In the genomic region with DNA sequence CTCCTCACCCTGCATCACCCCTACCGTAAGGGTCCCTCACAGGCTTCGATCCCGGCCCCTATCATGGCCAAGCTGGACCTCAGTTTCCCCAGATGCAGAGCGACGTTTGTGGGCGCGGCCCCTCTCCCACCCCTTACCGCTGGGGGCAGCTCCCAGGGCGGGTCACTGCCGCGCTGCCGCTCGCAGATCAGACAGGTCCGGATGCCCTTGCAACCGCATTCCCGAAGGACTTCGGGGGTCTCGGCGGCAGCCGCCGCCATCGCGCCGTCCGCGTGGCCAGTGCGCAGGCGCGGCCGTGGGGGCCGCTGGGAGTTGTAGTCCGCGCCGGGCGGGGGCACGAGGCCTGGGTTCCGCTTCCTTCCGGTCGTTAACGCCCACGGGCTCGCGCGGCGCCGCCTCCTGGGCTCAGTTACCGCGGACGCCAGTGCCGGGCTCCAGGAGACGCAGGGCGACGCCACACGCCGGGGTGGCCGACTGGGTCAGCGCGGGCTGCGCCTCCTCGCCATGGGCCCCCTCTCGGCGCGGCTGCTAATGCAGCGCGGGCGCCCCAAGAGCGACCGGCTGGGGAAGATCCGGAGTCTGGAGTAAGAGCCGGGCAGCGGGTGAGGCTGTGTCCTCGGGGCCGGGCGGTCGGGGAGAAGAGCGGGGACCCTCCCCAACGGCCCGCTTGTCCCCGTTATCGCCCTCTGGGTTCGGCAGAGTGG, we compare ENCODE assay signal across 8 cellular contexts. TPM values are rescaled to one million over a fixed set of nuclear protein-coding genes. Genes with fewer than 3 reads are reported as not detected.
DNase-seq lines count a peak whose midpoint lies in the region; ATAC-seq and TF ChIP-seq lines count a peak whose summit lies in the region.

A gene with protein sequence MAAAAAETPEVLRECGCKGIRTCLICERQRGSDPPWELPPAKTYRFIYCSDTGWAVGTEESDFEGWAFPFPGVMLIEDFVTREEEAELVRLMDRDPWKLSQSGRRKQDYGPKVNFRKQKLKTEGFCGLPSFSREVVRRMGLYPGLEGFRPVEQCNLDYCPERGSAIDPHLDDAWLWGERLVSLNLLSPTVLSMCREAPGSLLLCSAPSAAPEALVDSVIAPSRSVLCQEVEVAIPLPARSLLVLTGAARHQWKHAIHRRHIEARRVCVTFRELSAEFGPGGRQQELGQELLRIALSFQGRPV (minus strand): TSS at position 287 of the 704 bp plus-strand sequence. CDS start 27 bp downstream, at position 260.
A gene (plus strand): TSS at position 408 of the 704 bp plus-strand sequence. CDS start 97 bp downstream, at position 505.

- H3K9me2 ChIP-seq in PC-9 (ENCODE audit: insufficient read depth) = no peaks in the 10 kb centered on the region

- CTCF ChIA-PET in PC-9 (lab: Charles Lee) = interaction anchor here (0.5 to 0.6 kb wide), 2 partner anchors 31 to 185 kb away, joined by 6 to 7 read pairs; no protein-coding TSS in a partner anchor

- POLR2A ChIA-PET in PC-9 (lab: Charles Lee; ENCODE audit: unreplicated experiment) = interaction anchor here (0.8 kb wide), 1 partner anchor 49 kb away, joined by 28 read pairs; no protein-coding TSS in a partner anchor

- TF ChIP-seq CTCF in PC-9 (conservative IDR thresholded peaks at IDR 0.05) = no peak

- BruUV-seq in PC-9 (replicated peaks; lab: Mats Ljungman, UMichigan) = no TSS peak

- peak; percentile 86 for ATAC-seq in GM21619 (IDR thresholded peaks at IDR 0.05; ENCODE audit: unreplicated experiment)
- peak; percentile 94 for ATAC-seq in esophagus mucosa

- intact Hi-C loops in PC-9 (cut with micrococcal nuclease; ENCODE audit: unreplicated experiment) = loop anchor here (10.0 kb wide), 1 partner anchor 190 kb away; no protein-coding TSS in a partner anchor

- no peak within 1 kb of the TSS for H3K27ac ChIP-seq in PC-9
- H3K27ac ChIP-seq in muscle layer of duodenum (ENCODE audit: low read length) = peak within 1 kb of the TSS; percentile 26

- H3K4me1 ChIP-seq in PC-9 (replicated peaks; ENCODE audit: insufficient read depth) = peaks cover 12% of the 10 kb centered on the region
- peaks cover 6 to 24% of the 10 kb centered on the region in 2 donors for H3K4me1 ChIP-seq in muscle layer of duodenum (ENCODE audit: control insufficient read depth in 1 of 2, insufficient read depth in 2 of 2, low read length in 2 of 2)

- H3F3A ChIP-seq in PC-9 (ENCODE audit: insufficient read depth, low read depth) = no peaks in the 10 kb centered on the region; the same call in 1 of the 2 replicates

- H3K79me2 ChIP-seq in PC-9 (ENCODE audit: low read depth) = peaks cover 17% of the 10 kb centered on the region; the same call in 1 of the 2 replicates

- peak within 1 kb of the TSS; percentile 100 for H2AFZ ChIP-seq in PC-9

- H4K20me1 ChIP-seq in PC-9 (ENCODE audit: insufficient read depth) = no peaks in the 10 kb centered on the region

- H3K4me2 ChIP-seq in PC-9 = peak within 1 kb of the TSS; percentile 91

- H3K27me3 ChIP-seq in PC-9 (ENCODE audit: insufficient read depth, low read depth) (no peaks in the 10 kb centered on the region), muscle layer of duodenum (ENCODE audit: low read depth, low read length) (no peaks in the 10 kb centered on the region)

- H3K4me3 ChIP-seq in Jurkat, Clone E6-1 (ENCODE audit: low read length) = peak within 1 kb of the TSS; percentile 100
- H3K4me3 ChIP-seq in PC-9 (peak within 1 kb of the TSS; percentile 99), muscle layer of duodenum (ENCODE audit: low read depth in 1 of 2, low read length in 2 of 2) (peak within 1 kb of the TSS; percentile 82 to 100)

- no peaks in the 10 kb centered on the region for H3K9me3 ChIP-seq in PC-9 (ENCODE audit: insufficient read depth, low read depth)
- no peaks in the 10 kb centered on the region for H3K9me3 ChIP-seq in muscle layer of duodenum (ENCODE audit: control insufficient read depth in 1 of 2, low read length in 2 of 2)

- peak; percentile 98 for DNase-seq in DMS53 (lab: John Stamatoyannopoulos, UW)
- peak; percentile 82 for DNase-seq in Jurkat, Clone E6-1 (ENCODE audit: low read depth, low spot score)
- DNase-seq in PC-9 = peak; percentile 69 to 95
- peak; percentile 96 for DNase-seq in activated T-cell treated with anti-CD3 and anti-CD28 coated beads, Interleukin-2, amount 50 U/mL, for 1 hour
- DNase-seq in stimulated activated CD8-positive, alpha-beta memory T cell treated with anti-CD3 and anti-CD28 coated beads, Interleukin-7, amount 100 ng/mL, for 24 hours (ENCODE audit: low read depth) = peak; percentile 90

- H3K36me3 ChIP-seq in PC-9 (ENCODE audit: low read depth) = no peaks in the 10 kb centered on the region
- peaks cover 0 to 7% of the 10 kb centered on the region in 2 donors for H3K36me3 ChIP-seq in muscle layer of duodenum (ENCODE audit: control insufficient read depth in 1 of 2, insufficient read depth in 2 of 2, low read length in 2 of 2)

RNA-seq across cellular contexts. Expression of the first gene that starts in this region (rescaled TPM):
- 16.1 TPM for polyA plus RNA-seq in Jurkat, Clone E6-1 (2012; ENCODE audit: insufficient read depth, insufficient read length)
- 10.9 and 18.1 TPM in 2 replicates for total RNA-seq in PC-9 (2021)
- total RNA-seq in esophagus mucosa = 5.7 TPM

RNA-seq across cellular contexts. Expression of the second gene that starts in this region (rescaled TPM):
- polyA plus RNA-seq in Jurkat, Clone E6-1 (2012; ENCODE audit: insufficient read depth, insufficient read length) = 63.3 TPM
- total RNA-seq in PC-9 (2021) (35.3 and 57.9 TPM in 2 replicates), esophagus mucosa (8.7 TPM)
